ENCODE assay signal across 8 cellular contexts in the genomic region with DNA sequence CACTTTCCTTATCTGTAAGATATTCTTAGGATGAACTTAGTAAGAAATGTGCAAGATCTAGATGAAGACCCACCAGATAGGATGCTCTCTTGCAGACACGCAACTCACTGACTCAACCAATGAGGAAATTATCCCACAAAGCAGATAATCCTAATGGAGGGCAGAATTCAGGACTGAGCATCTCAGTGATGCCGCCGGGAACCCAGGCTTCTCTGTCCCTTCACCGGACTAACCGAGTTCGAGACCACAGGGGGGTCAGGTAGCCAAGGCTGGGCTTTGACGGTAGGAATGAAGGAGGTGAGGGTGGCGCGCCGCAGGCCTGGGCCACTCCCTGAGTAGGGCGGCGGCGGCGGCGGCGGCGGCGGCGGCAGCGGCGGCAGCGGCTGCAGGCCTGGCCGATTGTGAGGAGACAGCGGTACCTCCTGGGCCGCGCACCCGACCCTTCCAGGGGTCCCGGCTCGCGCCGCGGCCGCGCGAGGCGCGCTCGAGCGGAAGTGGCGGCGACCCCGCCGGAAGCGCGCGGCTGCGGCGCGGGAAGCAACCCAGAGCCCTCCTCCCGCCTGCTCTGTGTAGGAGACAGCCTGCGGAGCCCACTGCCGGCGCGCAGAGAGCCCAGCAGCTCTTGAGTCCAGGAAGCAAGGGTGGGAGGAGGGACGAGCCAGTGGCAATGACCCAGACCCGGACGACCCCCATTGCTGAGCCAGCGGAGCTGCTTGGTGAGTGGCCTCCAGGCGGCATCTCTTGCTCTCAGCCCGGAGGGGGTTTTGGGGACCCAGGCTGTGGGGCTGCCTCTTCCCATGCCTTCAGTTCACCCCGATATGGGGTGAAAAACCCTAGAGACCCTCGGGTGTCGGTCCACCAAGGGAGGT. TPM values are rescaled to one million over a fixed set of nuclear protein-coding genes. Genes with fewer than 3 reads are reported as not detected.
DNase-seq lines count a peak whose midpoint lies in the region; ATAC-seq, FAIRE-seq and TF ChIP-seq lines count a peak whose summit lies in the region.

Gene KHDC1, minus strand, starts transcription at position 496 of the 869 bp plus-strand sequence. CDS start 20,679 bp downstream, outside the sequence.

- TF ChIP-seq CTCF in GM12865 (IDR thresholded peaks at IDR 0.05; ENCODE audit: insufficient read depth, low read depth, low read length, missing control alignments) (no peak), H9 (conservative IDR thresholded peaks at IDR 0.05) (no peak), MM.1S (IDR thresholded peaks at IDR 0.05; ENCODE audit: low read length) (no peak), GM12878 (IDR thresholded peaks at IDR 0.05 in 2 of 3, conservative IDR thresholded peaks at IDR 0.05 in 1 of 3; ENCODE audit: control insufficient read depth in 2 of 3, extremely low read depth in 1 of 3, insufficient read depth in 1 of 3, low read depth in 3 of 3, low read length in 3 of 3) (peak in 2 of 3 experiments; percentile 15 to 26; a peak in 1 of 6 replicates), spleen (IDR thresholded peaks at IDR 0.05 in 8 of 11, conservative IDR thresholded peaks at IDR 0.05 in 3 of 11) (no peak)

- in situ Hi-C loops in GM12878 (cut with MboI) = no loop called here

- H3K9me3 Mint-ChIP-seq in H9 = no peaks in the 10 kb centered on the region

- no peak; the same call in none of the 2 replicates for TF ChIP-seq POLR2A in GM12878 (IDR thresholded peaks at IDR 0.05; ENCODE audit: low read depth, low read length)
- TF ChIP-seq POLR2A in spleen (IDR thresholded peaks at IDR 0.05) = no peak

- H2BK20ac ChIP-seq in H9 (ENCODE audit: low read depth, low read length, poor library complexity, severe bottlenecking) = no peak within 1 kb of the TSS

- no peaks in the 10 kb centered on the region for H3K27me3 ChIP-seq in H9 (ENCODE audit: insufficient read depth, low read length)
- no peaks in the 10 kb centered on the region for H3K27me3 ChIP-seq in MM.1S (replicated peaks; ENCODE audit: insufficient read depth, low read length)
- H3K27me3 ChIP-seq in GM12878 (replicated peaks in 1 of 2; ENCODE audit: control insufficient read depth in 2 of 2, insufficient read depth in 2 of 2, low read length in 1 of 2) = no peaks in the 10 kb centered on the region
- H3K27me3 ChIP-seq in spleen (replicated peaks in 1 of 7) = no peaks in the 10 kb centered on the region

- H4K5ac ChIP-seq in H9 (ENCODE audit: insufficient read length, low read depth, low read length) = no peak within 1 kb of the TSS

- no peak for TF ChIP-seq RAD21 in GM12878 (IDR thresholded peaks at IDR 0.05; ENCODE audit: insufficient read depth, low read depth, low read length)

- no peaks in the 10 kb centered on the region for H3K27me3 Mint-ChIP-seq in H9 (ENCODE audit: low read depth)

- H2BK120ac ChIP-seq in H9 (ENCODE audit: low read depth, low read length, poor library complexity, severe bottlenecking) = no peak within 1 kb of the TSS

- H3K79me2 ChIP-seq in H9 (ENCODE audit: insufficient read depth, low read length) (no peaks in the 10 kb centered on the region), MM.1S (ENCODE audit: low read length) (no peaks in the 10 kb centered on the region), GM12878 (ENCODE audit: control insufficient read depth, insufficient read depth, low read length) (peaks cover 12% of the 10 kb centered on the region)

- TF ChIP-seq EP300 in GM12878 (IDR thresholded peaks at IDR 0.05; ENCODE audit: borderline replicate concordance in 1 of 2, control insufficient read depth in 1 of 2, low read depth in 2 of 2, low read length in 2 of 2) = no peak

- H3K9me2 ChIP-seq in MM.1S (replicated peaks; ENCODE audit: insufficient read depth, low read length) = no peaks in the 10 kb centered on the region

- H2BK15ac ChIP-seq in H9 (ENCODE audit: low read depth, low read length) = no peak within 1 kb of the TSS

- POLR2A ChIA-PET in GM12878 (lab: Charles Lee) = no interaction called here

- no peaks in the 10 kb centered on the region for H3K4me1 ChIP-seq in H9 (ENCODE audit: insufficient read depth, low read length)
- peaks cover 9% of the 10 kb centered on the region for H3K4me1 ChIP-seq in MM.1S (ENCODE audit: low read length)
- H3K4me1 ChIP-seq in GM12878 (ENCODE audit: control insufficient read depth, insufficient read depth, low read length) = peaks cover 10% of the 10 kb centered on the region
- H3K4me1 ChIP-seq in spleen = peaks cover 5 to 25% (median 17%) of the 10 kb centered on the region in 6 donors

- H3K23ac ChIP-seq in H9 (ENCODE audit: insufficient read length, low read depth, low read length) = no peak within 1 kb of the TSS

- peaks cover 1 to 30% (median 29%) of the 10 kb centered on the region in 3 experiments; a peak in 6 of 7 replicates for H3K36me3 Mint-ChIP-seq in H9 (ENCODE audit: insufficient read depth in 1 of 3, low read depth in 3 of 3)

- no peak within 1 kb of the TSS for H2BK12ac ChIP-seq in H9 (ENCODE audit: insufficient read length, low read depth, low read length)

- H3K9me3 ChIP-seq in H9 (ENCODE audit: control insufficient read depth, low read depth, low read length) = no peaks in the 10 kb centered on the region
- no peaks in the 10 kb centered on the region for H3K9me3 ChIP-seq in MM.1S (replicated peaks; ENCODE audit: insufficient read depth, low read length)
- no peaks in the 10 kb centered on the region for H3K9me3 ChIP-seq in GM12878 (replicated peaks; ENCODE audit: control insufficient read depth, insufficient read depth, low read length)
- H3K9me3 ChIP-seq in spleen = no peaks in the 10 kb centered on the region

- no peak within 1 kb of the TSS for H3K18ac ChIP-seq in H9 (ENCODE audit: insufficient read length, low read depth, low read length)

- intact Hi-C loops in GM12878 (cut with micrococcal nuclease; ENCODE audit: unreplicated experiment) = no loop called here
- intact Hi-C loops in spleen (cut with DNase I; ENCODE audit: low total_unique reads) = no loop called here

- SMC1A ChIA-PET in GM12878 (lab: Charles Lee; ENCODE audit: uncharacterized antibody, unreplicated experiment) = interaction anchor here (1.0 to 1.4 kb wide), 2 partner anchors 18 to 64 kb away, joined by 3 to 4 read pairs; no protein-coding TSS in a partner anchor

- no peak within 1 kb of the TSS for H4K91ac ChIP-seq in H9 (ENCODE audit: insufficient read length, low read depth, low read length)

- CTCF ChIA-PET in GM12878 (lab: Yijun Ruan, JAX) = no interaction called here

- no peak within 1 kb of the TSS for H3T11ph ChIP-seq in H9 (ENCODE audit: low read length)

- no peaks in the 10 kb centered on the region for H3K23me2 ChIP-seq in H9 (ENCODE audit: insufficient read length, low read depth, low read length, poor library complexity, severe bottlenecking)

- no peak within 1 kb of the TSS for H3K27ac ChIP-seq in H9 (ENCODE audit: insufficient read length, low read depth, low read length)
- H3K27ac ChIP-seq in MM.1S (ENCODE audit: low read length) = no peak within 1 kb of the TSS
- peak within 1 kb of the TSS; percentile 74 for H3K27ac ChIP-seq in GM12878 (ENCODE audit: control insufficient read depth, insufficient read depth)
- peak within 1 kb of the TSS; percentile 29 to 85 (median 64) for H3K27ac ChIP-seq in spleen

- H3K14ac ChIP-seq in H9 (ENCODE audit: insufficient read depth, low read length) = peak within 1 kb of the TSS; percentile 79

- H3K4me1 Mint-ChIP-seq in H9 = peaks cover 29 to 33% of the 10 kb centered on the region in 2 experiments

- peak within 1 kb of the TSS; percentile 77 to 78 for H3K4me3 Mint-ChIP-seq in H9

- RAD21 ChIA-PET in GM12878 (lab: Charles Lee; ENCODE audit: unreplicated experiment) = no interaction called here

- no peak within 1 kb of the TSS for H2BK5ac ChIP-seq in H9 (ENCODE audit: insufficient read length, low read length)

- H3K9ac ChIP-seq in H9 (ENCODE audit: extremely low read depth, insufficient read length, low read length) (peak within 1 kb of the TSS; percentile 46), MM.1S (ENCODE audit: low read length) (peak within 1 kb of the TSS; percentile 57), GM12878 (ENCODE audit: control insufficient read depth, insufficient read depth, low read length) (peak within 1 kb of the TSS; percentile 88)

- peak; percentile 83 for DNase-seq in GM12865 (ENCODE audit: low read depth)
- peak; percentile 73 for DNase-seq in H9
- peak; percentile 42 for DNase-seq in MM.1S
- DNase-seq in T-helper 2 cell = peak; percentile 28 to 83 (median 35)
- no peak for DNase-seq in GM12878 (ENCODE audit: low read depth, low spot score)
- DNase-seq in iPS-NIHi11 (ENCODE audit: low spot score) = peak; percentile 84
- peak; percentile 90 for DNase-seq in spleen
- DNase-seq in T1000 (lab: John Stamatoyannopoulos, UW) = no peak

- H3F3A ChIP-seq in MM.1S (ENCODE audit: insufficient read depth, low read length) = no peaks in the 10 kb centered on the region

- no peak for FAIRE-seq in GM12878 (lab: Jason Lieb, UNC)

- H3K4me2 ChIP-seq in H9 (ENCODE audit: insufficient read depth, insufficient read length, low read length) (peak within 1 kb of the TSS; percentile 81), MM.1S (ENCODE audit: low read depth, low read length) (peak within 1 kb of the TSS; percentile 88), GM12878 (ENCODE audit: control insufficient read depth, insufficient read depth) (peak within 1 kb of the TSS; percentile 98)

- peak within 1 kb of the TSS; percentile 95 for H3K4me3 ChIP-seq in GM12865 (ENCODE audit: low read depth, low read length)
- peak within 1 kb of the TSS; percentile 64 for H3K4me3 ChIP-seq in MM.1S (ENCODE audit: low read length)
- H3K4me3 ChIP-seq in GM12878 = peak within 1 kb of the TSS; percentile 99
- H3K4me3 ChIP-seq in spleen = peak within 1 kb of the TSS; percentile 53 to 86 (median 62)

- no peaks in the 10 kb centered on the region for H3K79me1 ChIP-seq in H9 (ENCODE audit: insufficient read depth, low read depth, low read length, poor library complexity, severe bottlenecking)

- BruUV-seq in GM12878 (replicated peaks; lab: Mats Ljungman, UMichigan) = no TSS peak

- H4K8ac ChIP-seq in H9 (replicated peaks; ENCODE audit: insufficient read length, low read depth, low read length) = no peak within 1 kb of the TSS

- peak; percentile 92 for ATAC-seq in GM12878

- H3K4ac ChIP-seq in H9 (ENCODE audit: low read depth, low read length) = no peak within 1 kb of the TSS

- peak within 1 kb of the TSS in 1 of 3 experiments; percentile 5; a peak in 3 of 7 replicates for H3K27ac Mint-ChIP-seq in H9

- no peaks in the 10 kb centered on the region for H4K20me1 ChIP-seq in H9 (ENCODE audit: control insufficient read depth, insufficient read depth, insufficient read length)
- H4K20me1 ChIP-seq in MM.1S (ENCODE audit: insufficient read depth, low read length) = no peaks in the 10 kb centered on the region
- no peaks in the 10 kb centered on the region for H4K20me1 ChIP-seq in GM12878 (ENCODE audit: control insufficient read depth, insufficient read depth)

- H2AFZ ChIP-seq in H9 (ENCODE audit: low read length) = no peak within 1 kb of the TSS
- peak within 1 kb of the TSS; percentile 92 for H2AFZ ChIP-seq in MM.1S (ENCODE audit: low read length)
- peak within 1 kb of the TSS; percentile 99 for H2AFZ ChIP-seq in GM12878 (ENCODE audit: control insufficient read depth, low read depth, low read length)

- no peak within 1 kb of the TSS for H3K56ac ChIP-seq in H9 (ENCODE audit: insufficient read length, low read depth, low read length)

- H3K36me3 ChIP-seq in MM.1S (replicated peaks; ENCODE audit: insufficient read depth, low read length) (no peaks in the 10 kb centered on the region), GM12878 (ENCODE audit: control insufficient read depth in 2 of 2, insufficient read depth in 2 of 2, low read length in 1 of 2) (no peaks in the 10 kb centered on the region), spleen (no peaks in the 10 kb centered on the region)

- H2AK5ac ChIP-seq in H9 (ENCODE audit: insufficient read length, low read length) = no peak within 1 kb of the TSS

- WGBS in H9 (ENCODE audit: extremely low coverage, insufficient read length, low lambda C conversion rate) = no CpG with 5 or more reads among the region's 63 CpGs
- WGBS in GM12878 (ENCODE audit: insufficient coverage, insufficient replicate concordance, low lambda C conversion rate, missing lambda C conversion rate) = 1% methylated on average over 53 of the region's 63 CpGs
- WGBS in spleen, 5 donors = 1 to 9% (median 1%) methylated on average over 10 to 63 of the region's 63 CpGs

RNA-seq across cellular contexts. Expression of gene KHDC1, which starts in this region (rescaled TPM):
- total RNA-seq in H9 (2021) (7.7 and 7.8 TPM in 2 replicates), GM12878 (2014; rRNA removed) (3.3 and 3.4 TPM in 2 replicates), GM12878 (2014; rRNA removed; fragmentation: Illumina TruSeq; extraction: Trizol) (3.8 and 4.7 TPM in 2 replicates), GM12878 (2021) (5.3 and 6.4 TPM in 2 replicates), spleen (1 to 10 TPM in 2 of 7 donors, under 1 TPM in 5; 0.54 to 2.2 (median 0.86) TPM)
- total RNA-seq in GM12878 (2013; cell fraction: nucleolus; rRNA removed) = 6.0 and 6.1 TPM in 2 replicates
- polyA plus RNA-seq in GM12878 (2011; ENCODE audit: low read depth) = 3.1 TPM
- polyA plus RNA-seq in GM12878 (2011; rRNA removed) (2.9 and 4.9 TPM in 2 replicates), GM12878 (2014; fragmentation: Illumina TruSeq; extraction: Trizol) (4.6 and 4.9 TPM in 2 replicates), GM12878 (2014; fragmentation: Nextera tagmentation; extraction: Ambion mirVana) (1 to 10 TPM; 7.6 to 8.7 TPM), GM12878 (2014; rRNA removed) (7.5 and 7.6 TPM in 2 replicates), GM12878 (2016; fragmentation: Nextera tagmentation; extraction: Ambion mirVana) (1 to 10 TPM; 6.1 to 6.6 TPM), spleen (1 to 10 TPM in 2 of 3 donors, under 1 TPM in 1; 0.59 to 1.7 (median 1.0) TPM)
- 6.8 and 8.0 TPM in 2 replicates for polyA plus RNA-seq in GM12878 (2011; cell fraction: cytosol; rRNA removed)
- 10.9 and 13.6 TPM in 2 replicates for polyA plus RNA-seq in GM12878 (2011; cell fraction: nucleus; rRNA removed)
- 3.7 and 4.0 TPM in 2 replicates for polyA plus RNA-seq in GM12878 (2012)
- polyA minus RNA-seq in GM12878 (2011; rRNA and poly(A)+ RNA removed) = 2.9 and 5.9 TPM in 2 replicates
- 2.0 and 2.2 TPM in 2 replicates for polyA minus RNA-seq in GM12878 (2011; cell fraction: cytosol; rRNA and poly(A)+ RNA removed)
- 10.4 and 18.6 TPM in 2 replicates for polyA minus RNA-seq in GM12878 (2011; cell fraction: nucleus; rRNA and poly(A)+ RNA removed)

Comparison
In these comparisons a context has a peak if more than half of its experiments do, and no peak if none do; other contexts are left out.
1. DNase-seq: peak in GM12865 (single experiment), H9 (single experiment), MM.1S (single experiment), T-helper 2 cell (5 of 5), iPS-NIHi11 (single experiment) and spleen (single experiment); none in GM12878 (single experiment) and T1000 (single experiment).
2. CTCF ChIP-seq: peak in GM12878 (2 of 3); none in GM12865 (single experiment), H9 (single experiment), MM.1S (single experiment) and spleen (0 of 11).
3. H3K27ac ChIP-seq: peak in GM12878 (single experiment) and spleen (8 of 8); none in H9 (single experiment) and MM.1S (single experiment).
4. Peak in every context shown above with its lines, with median percentiles within 50 percentile points of each other: H3K4me3 ChIP-seq, H3K4me2 ChIP-seq and H3K9ac ChIP-seq.